Comparison of ENCODE assay signal across 9 cellular contexts in genomic region chr1:154759196-154759595, GRCh38.
DNase-seq lines count a peak whose midpoint lies in the region; ATAC-seq and TF ChIP-seq lines count a peak whose summit lies in the region.
"Had no signal": no experiment of that assay in that cellular context is flagged by ENCODE, and none has a peak within 500 bp of the region (broad histone marks: within the 10 kb centered on the region; RNA-seq: fewer than 3 reads in every experiment).

No MANE protein-coding gene starts in this region.

- intact Hi-C loops in activated CD4-positive, alpha-beta T cell treated with anti-CD3 and anti-CD28 coated beads for 36 hours (cut with DNase I, micrococcal nuclease), result loop anchor here (1.0 to 5.0 kb wide), 9 partner anchors 8 to 202 kb away; partner anchors contain the start of genes ADAR (in 1 of the 2), PMVK (in 1 of the 2) and UBE2Q1 (in 1 of the 2)
- intact Hi-C loops in activated T-helper 1 cell treated with anti-CD3 and anti-CD28 coated beads, Interleukin-12 subunit alpha, Interleukin-12 subunit beta, Interleukin-2, Interleukin-4 antibody, amounts not matched to agents 30 ng/mL and 10 ng/mL and 1 ng/mL, durations not matched to agents 14 hours and 24 hours and 36 hours (cut with micrococcal nuclease), result loop anchor here (1.0 to 2.0 kb wide), 8 partner anchors 11 to 200 kb away; partner anchors contain the start of gene ADAR

- H3K9me3 Mint-ChIP-seq in activated CD4-positive, alpha-beta T cell treated with anti-CD3 and anti-CD28 coated beads for 36 hours (ENCODE audit: low read depth), result peaks cover 2% of the 10 kb centered on the region
- H3K9me3 Mint-ChIP-seq in activated T-helper 1 cell treated with anti-CD3 and anti-CD28 coated beads, Interleukin-12 subunit alpha, Interleukin-12 subunit beta, Interleukin-2, Interleukin-4 antibody, amounts not matched to agents 30 ng/mL and 10 ng/mL and 1 ng/mL, durations not matched to agents 14 hours and 24 hours and 36 hours, result peaks cover 5% of the 10 kb centered on the region
- H3K9me3 Mint-ChIP-seq in neural crest cell, result no peaks in the 10 kb centered on the region
- no peaks in the 10 kb centered on the region for H3K9me3 Mint-ChIP-seq in stimulated activated naive B cell treated with anti-CD40 and anti-IgM and Interleukin-4, amounts not matched to agents 10 μg/mL and 1 μg/mL and 100 μg/mL, for 72 hours
- H3K9me3 Mint-ChIP-seq: naive B cell had no signal

- peak; percentile 87 for DNase-seq in activated CD4-positive, alpha-beta T cell treated with anti-CD3 and anti-CD28 coated beads for 36 hours
- peak; percentile 59 for DNase-seq in activated T-helper 1 cell treated with anti-CD3 and anti-CD28 coated beads, Interleukin-12 subunit alpha, Interleukin-12 subunit beta, Interleukin-2, Interleukin-4 antibody, amounts not matched to agents 30 ng/mL and 10 ng/mL and 1 ng/mL, durations not matched to agents 14 hours and 24 hours and 36 hours (ENCODE audit: low spot score)
- DNase-seq in neural crest cell (ENCODE audit: low read depth, low spot score) (no peak), medulla oblongata (ENCODE audit: extremely low spot score) (no peak)
- peak; percentile 16 for DNase-seq in stimulated activated naive B cell treated with anti-CD40 and anti-IgM and Interleukin-4, amounts not matched to agents 10 μg/mL and 1 μg/mL and 100 μg/mL, for 72 hours
- DNase-seq: KG1, naive B cell had no signal

- no peak for TF ChIP-seq CTCF in neural crest cell (conservative IDR thresholded peaks at IDR 0.05)

- ATAC-seq in activated CD4-positive, alpha-beta T cell treated with anti-CD3 and anti-CD28 coated beads for 36 hours, result peak; percentile 78
- ATAC-seq in stimulated activated naive B cell treated with anti-CD40 and anti-IgM and Interleukin-4, amounts not matched to agents 10 μg/mL and 1 μg/mL and 100 μg/mL, for 72 hours (replicated peaks), result peak; percentile 43 to 44
- no peak for ATAC-seq in HG03439 (IDR thresholded peaks at IDR 0.05; ENCODE audit: unreplicated experiment)
- ATAC-seq in GM21447 (IDR thresholded peaks at IDR 0.05; ENCODE audit: unreplicated experiment), result no peak

- peaks cover 56% of the 10 kb centered on the region for H3K4me1 Mint-ChIP-seq in activated CD4-positive, alpha-beta T cell treated with anti-CD3 and anti-CD28 coated beads for 36 hours
- peaks cover 64% of the 10 kb centered on the region for H3K4me1 Mint-ChIP-seq in activated T-helper 1 cell treated with anti-CD3 and anti-CD28 coated beads, Interleukin-12 subunit alpha, Interleukin-12 subunit beta, Interleukin-2, Interleukin-4 antibody, amounts not matched to agents 30 ng/mL and 10 ng/mL and 1 ng/mL, durations not matched to agents 14 hours and 24 hours and 36 hours (ENCODE audit: low read depth)
- peaks cover 5% of the 10 kb centered on the region for H3K4me1 Mint-ChIP-seq in neural crest cell
- H3K4me1 Mint-ChIP-seq in stimulated activated naive B cell treated with anti-CD40 and anti-IgM and Interleukin-4, amounts not matched to agents 10 μg/mL and 1 μg/mL and 100 μg/mL, for 72 hours, result peaks cover 14% of the 10 kb centered on the region in 2 donors

- H3K4me3 Mint-ChIP-seq in activated CD4-positive, alpha-beta T cell treated with anti-CD3 and anti-CD28 coated beads for 36 hours, result peak overlapping the region; percentile 69
- H3K4me3 Mint-ChIP-seq in activated T-helper 1 cell treated with anti-CD3 and anti-CD28 coated beads, Interleukin-12 subunit alpha, Interleukin-12 subunit beta, Interleukin-2, Interleukin-4 antibody, amounts not matched to agents 30 ng/mL and 10 ng/mL and 1 ng/mL, durations not matched to agents 14 hours and 24 hours and 36 hours, result peak overlapping the region; percentile 70
- H3K4me3 Mint-ChIP-seq in neural crest cell, result peak overlapping the region; percentile 27
- H3K4me3 Mint-ChIP-seq in stimulated activated naive B cell treated with anti-CD40 and anti-IgM and Interleukin-4, amounts not matched to agents 10 μg/mL and 1 μg/mL and 100 μg/mL, for 72 hours, result peak overlapping the region in 1 of 2 donors; percentile 2

- POLR2A ChIA-PET in activated CD4-positive, alpha-beta T cell treated with anti-CD3 and anti-CD28 coated beads for 36 hours (lab: Charles Lee), result interaction anchor here (1.0 kb wide), 1 partner anchor 11 kb away, joined by 5 read pairs; no protein-coding TSS in a partner anchor

- CTCF ChIA-PET in activated CD4-positive, alpha-beta T cell treated with anti-CD3 and anti-CD28 coated beads for 36 hours (lab: Charles Lee), result interaction anchor here (0.5 to 5.8 kb wide), 11 partner anchors 10 to 324 kb away, joined by 3 to 75 read pairs (median 4); no protein-coding TSS in a partner anchor

- no peaks in the 10 kb centered on the region for H3K36me3 Mint-ChIP-seq in activated CD4-positive, alpha-beta T cell treated with anti-CD3 and anti-CD28 coated beads for 36 hours (ENCODE audit: low read depth)
- peaks cover 4% of the 10 kb centered on the region for H3K36me3 Mint-ChIP-seq in activated T-helper 1 cell treated with anti-CD3 and anti-CD28 coated beads, Interleukin-12 subunit alpha, Interleukin-12 subunit beta, Interleukin-2, Interleukin-4 antibody, amounts not matched to agents 30 ng/mL and 10 ng/mL and 1 ng/mL, durations not matched to agents 14 hours and 24 hours and 36 hours (ENCODE audit: low read depth)
- H3K36me3 Mint-ChIP-seq in neural crest cell (ENCODE audit: low read depth), result no peaks in the 10 kb centered on the region
- no peaks in the 10 kb centered on the region for H3K36me3 Mint-ChIP-seq in stimulated activated naive B cell treated with anti-CD40 and anti-IgM and Interleukin-4, amounts not matched to agents 10 μg/mL and 1 μg/mL and 100 μg/mL, for 72 hours
- H3K36me3 Mint-ChIP-seq: naive B cell had no signal

- H3K27me3 Mint-ChIP-seq in activated CD4-positive, alpha-beta T cell treated with anti-CD3 and anti-CD28 coated beads for 36 hours, result no peaks in the 10 kb centered on the region
- peaks cover 5% of the 10 kb centered on the region for H3K27me3 Mint-ChIP-seq in activated T-helper 1 cell treated with anti-CD3 and anti-CD28 coated beads, Interleukin-12 subunit alpha, Interleukin-12 subunit beta, Interleukin-2, Interleukin-4 antibody, amounts not matched to agents 30 ng/mL and 10 ng/mL and 1 ng/mL, durations not matched to agents 14 hours and 24 hours and 36 hours (ENCODE audit: insufficient read depth)
- H3K27me3 Mint-ChIP-seq in neural crest cell (ENCODE audit: low read depth), result peaks cover 69% of the 10 kb centered on the region
- H3K27me3 Mint-ChIP-seq in stimulated activated naive B cell treated with anti-CD40 and anti-IgM and Interleukin-4, amounts not matched to agents 10 μg/mL and 1 μg/mL and 100 μg/mL, for 72 hours, result peaks cover 36 to 52% of the 10 kb centered on the region in 2 donors

- peak overlapping the region; percentile 97 for H3K27ac Mint-ChIP-seq in activated CD4-positive, alpha-beta T cell treated with anti-CD3 and anti-CD28 coated beads for 36 hours
- peak overlapping the region; percentile 85 for H3K27ac Mint-ChIP-seq in activated T-helper 1 cell treated with anti-CD3 and anti-CD28 coated beads, Interleukin-12 subunit alpha, Interleukin-12 subunit beta, Interleukin-2, Interleukin-4 antibody, amounts not matched to agents 30 ng/mL and 10 ng/mL and 1 ng/mL, durations not matched to agents 14 hours and 24 hours and 36 hours
- no peak overlapping the region for H3K27ac Mint-ChIP-seq in neural crest cell (ENCODE audit: unreplicated experiment)
- no peak overlapping the region for H3K27ac Mint-ChIP-seq in stimulated activated naive B cell treated with anti-CD40 and anti-IgM and Interleukin-4, amounts not matched to agents 10 μg/mL and 1 μg/mL and 100 μg/mL, for 72 hours

Comparison
In these comparisons a context has a peak if more than half of its experiments do, and no peak if none do; other contexts are left out.
1. ATAC-seq: peak in activated CD4-positive, alpha-beta T cell treated with anti-CD3 and anti-CD28 coated beads for 36 hours (single experiment) and stimulated activated naive B cell treated with anti-CD40 and anti-IgM and Interleukin-4, amounts not matched to agents 10 μg/mL and 1 μg/mL and 100 μg/mL, for 72 hours (2 of 2); none in HG03439 (single experiment) and GM21447 (single experiment).
2. DNase-seq: peak in activated CD4-positive, alpha-beta T cell treated with anti-CD3 and anti-CD28 coated beads for 36 hours (single experiment), activated T-helper 1 cell treated with anti-CD3 and anti-CD28 coated beads, Interleukin-12 subunit alpha, Interleukin-12 subunit beta, Interleukin-2, Interleukin-4 antibody, amounts not matched to agents 30 ng/mL and 10 ng/mL and 1 ng/mL, durations not matched to agents 14 hours and 24 hours and 36 hours (single experiment) and stimulated activated naive B cell treated with anti-CD40 and anti-IgM and Interleukin-4, amounts not matched to agents 10 μg/mL and 1 μg/mL and 100 μg/mL, for 72 hours (single experiment); none in neural crest cell (single experiment) and medulla oblongata (single experiment).
3. H3K27ac Mint-ChIP-seq: peak in activated CD4-positive, alpha-beta T cell treated with anti-CD3 and anti-CD28 coated beads for 36 hours (single experiment) and activated T-helper 1 cell treated with anti-CD3 and anti-CD28 coated beads, Interleukin-12 subunit alpha, Interleukin-12 subunit beta, Interleukin-2, Interleukin-4 antibody, amounts not matched to agents 30 ng/mL and 10 ng/mL and 1 ng/mL, durations not matched to agents 14 hours and 24 hours and 36 hours (single experiment); none in neural crest cell (single experiment) and stimulated activated naive B cell treated with anti-CD40 and anti-IgM and Interleukin-4, amounts not matched to agents 10 μg/mL and 1 μg/mL and 100 μg/mL, for 72 hours (single experiment).